Comparison of ENCODE assay signal across 8 cellular contexts in genomic region chr19:21358768-21359451, GRCh38. TPM values are rescaled to one million over a fixed set of nuclear protein-coding genes. Genes with fewer than 3 reads are reported as not detected.
DNase-seq lines count a peak whose midpoint lies in the region; ATAC-seq and TF ChIP-seq lines count a peak whose summit lies in the region.

ZNF738 (plus strand) TSS chr19:21359000; CDS start chr19:21359141, 141 bp downstream.

- H3K36me3 ChIP-seq in adrenal gland (replicated peaks in 1 of 2) (peaks cover 0 to 8% of the 10 kb centered on the region in 2 donors), heart right ventricle (peaks cover 0 to 27% (median 5%) of the 10 kb centered on the region in 9 donors)

- intact Hi-C loops in adrenal gland (cut with DNase I) = no loop called here
- intact Hi-C loops in heart right ventricle (cut with DNase I) = loop anchor here in 2 of 10 donors (2.0 to 5.0 kb wide), 2 partner anchors 30 to 38 kb away; partner anchors contain the start of genes ZNF708 (in 2 of the 2) and ZNF493 (in 1 of the 2)

- H3K27me3 ChIP-seq in adrenal gland (no peaks in the 10 kb centered on the region), heart right ventricle (no peaks in the 10 kb centered on the region)

- H3K9me3 ChIP-seq in adrenal gland (replicated peaks in 1 of 3) (no peaks in the 10 kb centered on the region), heart right ventricle (peaks cover 0 to 5% (median 0%) of the 10 kb centered on the region in 11 donors)

- peaks cover 4% of the 10 kb centered on the region for H3K9me3 Mint-ChIP-seq in type B pancreatic cell

- TF ChIP-seq CTCF in HFF-Myc (IDR thresholded peaks at IDR 0.05; ENCODE audit: low read depth, low read length, missing control alignments) (no peak), adrenal gland (IDR thresholded peaks at IDR 0.05) (no peak), heart right ventricle (IDR thresholded peaks at IDR 0.05) (peak in 2 of 9 donors; percentile 5 to 9), type B pancreatic cell (conservative IDR thresholded peaks at IDR 0.05) (no peak)

- H3K27ac ChIP-seq in adrenal gland (peak within 1 kb of the TSS; percentile 21 to 90 (median 81)), heart right ventricle (peak within 1 kb of the TSS in 9 of 10 donors; percentile 41 to 86 (median 75))

- H3K4me3 ChIP-seq in HFF-Myc (replicated peaks; ENCODE audit: low read depth, low read length) = peak within 1 kb of the TSS; percentile 63
- H3K4me3 ChIP-seq in adrenal gland = peak within 1 kb of the TSS; percentile 28 to 65 (median 59)
- peak within 1 kb of the TSS; percentile 44 to 98 (median 72) for H3K4me3 ChIP-seq in heart right ventricle

- peak; percentile 99 to 100 (median 99) for ATAC-seq in heart right ventricle

- TF ChIP-seq POLR2A in adrenal gland (IDR thresholded peaks at IDR 0.05) = peak in 1 of 2 donors; percentile 78

- H3K27me3 Mint-ChIP-seq in type B pancreatic cell = no peaks in the 10 kb centered on the region

- DNase-seq in GM04504 (ENCODE audit: low read depth) (peak; percentile 92), HFF-Myc (ENCODE audit: extremely low read depth, low read depth) (peak; percentile 90), NCI-H1092 (lab: John Stamatoyannopoulos, UW) (peak; percentile 91), SW 1271 (lab: John Stamatoyannopoulos, UW) (peak; percentile 49 to 67), adrenal gland (peak; percentile 90 to 97 (median 95)), heart right ventricle (peak; percentile 89 to 95), pons (ENCODE audit: low spot score) (peak; percentile 98), type B pancreatic cell (ENCODE audit: extremely low spot score, unreplicated experiment) (peak; percentile 89)

- WGBS in adrenal gland, 4 donors = 0 to 1% (median 0%) methylated on average over 18 to 36 of the region's 36 CpGs
- 0% methylated on average over 36 of the region's 36 CpGs for WGBS in heart right ventricle, 2 donors

- H3K36me3 Mint-ChIP-seq in type B pancreatic cell = peaks cover 32% of the 10 kb centered on the region

- H3K4me3 Mint-ChIP-seq in type B pancreatic cell = peak within 1 kb of the TSS; percentile 99

- H3K27ac Mint-ChIP-seq in type B pancreatic cell = peak within 1 kb of the TSS; percentile 97

- H3K4me1 ChIP-seq in adrenal gland (replicated peaks in 1 of 2) = peaks cover 0 to 4% of the 10 kb centered on the region in 2 donors
- H3K4me1 ChIP-seq in heart right ventricle = peaks cover 0 to 11% (median 3%) of the 10 kb centered on the region in 9 donors

- H3K4me1 Mint-ChIP-seq in type B pancreatic cell (ENCODE audit: unreplicated experiment) = no peaks in the 10 kb centered on the region

RNA-seq across cellular contexts. Expression of gene ZNF738, which starts in this region (rescaled TPM):
- 1 to 10 TPM; 2.8 to 8.5 (median 4.8) TPM for total RNA-seq in adrenal gland
- polyA plus RNA-seq in adrenal gland = 1 to 10 TPM; 3.7 to 9.3 (median 4.3) TPM
- 1 to 10 TPM in 9 of 10 donors, under 1 TPM in 1; 0.93 to 4.4 (median 2.3) TPM for total RNA-seq in heart right ventricle
- polyA plus RNA-seq in heart right ventricle = 1 to 10 TPM; 1.7 to 4.1 TPM
- 16.3 and 47.7 TPM in 2 replicates for total RNA-seq in type B pancreatic cell (ENCODE audit: low replicate concordance)

Comparison
In these comparisons a context has a peak if more than half of its experiments do, and no peak if none do; other contexts are left out.
1. Peak in every context shown above with its lines: DNase-seq, ATAC-seq, H3K4me3 ChIP-seq and H3K27ac ChIP-seq.